Comparison of ENCODE assay signal across 30 cellular contexts in genomic region chr1:159771501-159771900, GRCh38. TPM values are rescaled to one million over a fixed set of nuclear protein-coding genes. Genes with fewer than 3 reads are reported as not detected.
"Had no signal": no experiment of that assay in that cellular context is flagged by ENCODE, and none has a peak within 500 bp of the region (broad histone marks: within the 10 kb centered on the region; RNA-seq: fewer than 3 reads in every experiment).

No MANE protein-coding gene starts in this region.

- H3K4me3 ChIP-seq: coronary artery, dorsolateral prefrontal cortex, esophagus squamous epithelium, gastrocnemius medialis, heart right ventricle, left lung, lower lobe of right lung, mucosa of descending colon had no signal

- ATAC-seq: esophagus mucosa; gastrocnemius medialis; heart right ventricle; left cardiac atrium; left lung; left ventricle myocardium superior; lower lobe of right lung; mucosa of descending colon; naive thymus-derived CD8-positive, alpha-beta T cell had no signal

- DNase-seq: dermis blood vessel endothelial cell; dorsolateral prefrontal cortex; effector CD4-positive, alpha-beta T cell; effector memory CD4-positive, alpha-beta T cell; erythroblast; esophagus squamous epithelium; foreskin fibroblast; foreskin melanocyte; gastrocnemius medialis; glutamatergic neuron; head of caudate nucleus; heart right ventricle; hippocampal formation; left cardiac atrium; left lung; left ventricle myocardium superior; lower lobe of right lung; mesenchymal stem cell; mucosa of descending colon; naive B cell; naive thymus-derived CD8-positive, alpha-beta T cell had no signal

RNA-seq across cellular contexts. Expression of gene FCRL6, which starts 30.7 kb away (rescaled TPM):
- total RNA-seq: dermis blood vessel endothelial cell, endothelial cell of umbilical vein, esophagus mucosa, gastrocnemius medialis, glomerular endothelial cell, kidney epithelial cell, lung microvascular endothelial cell, mesenteric fat pad, myocyte had no signal

RNA-seq across cellular contexts. Expression of gene SLAMF8, which starts 55.2 kb away (rescaled TPM):
- total RNA-seq: dermis blood vessel endothelial cell, endothelial cell of umbilical vein, glomerular endothelial cell, lung microvascular endothelial cell, mesothelial cell of epicardium had no signal

RNA-seq across cellular contexts. Expression of gene CRP, which starts 57.1 kb away (rescaled TPM):
- total RNA-seq: dermis blood vessel endothelial cell; endothelial cell of umbilical vein; esophagus mucosa; esophagus squamous epithelium; glomerular endothelial cell; kidney epithelial cell; left cardiac atrium; left lung; left ventricle myocardium superior; lower lobe of right lung; lung microvascular endothelial cell; mesenteric fat pad; mesothelial cell of epicardium; myocyte; naive thymus-derived CD8-positive, alpha-beta T cell had no signal
